In the genomic region with DNA sequence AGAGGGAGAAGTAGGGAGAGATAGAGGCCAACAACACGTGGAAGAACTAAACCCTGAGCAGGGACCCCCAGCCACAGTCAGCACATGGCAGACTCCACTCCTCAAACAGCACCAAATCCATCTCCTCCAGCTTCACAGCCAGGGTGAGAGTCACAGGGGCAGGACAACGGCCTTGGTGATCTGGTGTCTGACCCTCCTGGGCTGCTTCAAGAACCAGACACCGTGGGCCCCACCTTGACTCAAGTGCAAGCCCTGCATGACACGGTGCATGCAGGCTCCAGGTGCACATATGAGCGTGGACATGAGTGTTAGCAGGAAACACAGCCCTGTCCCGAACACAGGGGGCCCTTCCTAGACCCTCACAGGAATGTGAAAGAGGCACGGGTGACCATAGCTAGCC, we compare ENCODE assay signal across 31 cellular contexts. TPM values are rescaled to one million over a fixed set of nuclear protein-coding genes. Genes with fewer than 3 reads are reported as not detected.
"Had no signal": no experiment of that assay in that cellular context is flagged by ENCODE, and none has a peak within 500 bp of the region (broad histone marks: within the 10 kb centered on the region; RNA-seq: fewer than 3 reads in every experiment).

No MANE protein-coding gene starts in this region.

- H3K4me1 Mint-ChIP-seq: natural killer cell; nephron; neural progenitor cell; stimulated activated memory B cell treated with anti-CD40 and anti-IgM and Interleukin-4, amounts not matched to agents 10 μg/mL and 1 μg/mL and 100 μg/mL, for 72 hours; stimulated activated naive CD8-positive, alpha-beta T cell treated with anti-CD3 and anti-CD28 coated beads, Interleukin-15, amount 100 ng/mL, for 72 hours had no signal

- H3K27ac ChIP-seq: neural progenitor cell, pancreas, psoas muscle, right lobe of liver, skin epidermis, spleen, suprapubic skin, testis, tibial nerve, upper lobe of left lung had no signal

- DNase-seq: naive thymus-derived CD4-positive, alpha-beta T cell; natural killer cell; occipital lobe; pancreas; psoas muscle; right cardiac atrium; right lobe of liver; spleen; stimulated activated CD4-positive, alpha-beta T cell treated with anti-CD3 and anti-CD28 coated beads, Interleukin-12 subunit alpha, Interleukin-12 subunit beta, amount 100 ng/mL, for 4 hours; stimulated activated CD4-positive, alpha-beta T cell treated with anti-CD3 and anti-CD28 coated beads, Interleukin-1b, Interleukin-23, amount 100 ng/mL, for 48 hours; stimulated activated CD4-positive, alpha-beta T cell treated with anti-CD3 and anti-CD28 coated beads, Interleukin-4, amount 100 ng/mL, for 1 hour; stimulated activated CD4-positive, alpha-beta T cell treated with anti-CD3 and anti-CD28 coated beads, Interleukin-4, amount 100 ng/mL, for 4 hours; stimulated activated CD8-positive, alpha-beta memory T cell treated with anti-CD3 and anti-CD28 coated beads, Interleukin-4, amount 100 ng/mL, for 48 hours; stimulated activated naive CD4-positive, alpha-beta T cell; stimulated activated naive CD8-positive, alpha-beta T cell treated with anti-CD3 and anti-CD28 coated beads, Interleukin-15, amount 100 ng/mL, for 72 hours; stimulated activated naive CD8-positive, alpha-beta T cell treated with anti-CD3 and anti-CD28 coated beads, Interleukin-15, Interleukin-2, amounts not matched to agents 100 U/mL and 50 U/mL, for 24 hours; substantia nigra; testis; trophoblast cell; upper lobe of left lung had no signal

- H3K4me3 ChIP-seq: neural progenitor cell, pancreas, psoas muscle, right lobe of liver, skin epidermis, smooth muscle cell, spleen, suprapubic skin, testis, tibial nerve, upper lobe of left lung had no signal

- H3K4me1 ChIP-seq: neural progenitor cell, pancreas, psoas muscle, right lobe of liver, spleen, suprapubic skin, testis, tibial nerve, upper lobe of left lung had no signal

- H3K27me3 ChIP-seq: neural progenitor cell, pancreas, right lobe of liver, testis, tibial nerve, upper lobe of left lung had no signal

- ATAC-seq: naive thymus-derived CD4-positive, alpha-beta T cell; natural killer cell; pancreas; psoas muscle; right cardiac atrium; right lobe of liver; stimulated activated memory B cell treated with anti-CD40 and anti-IgM and Interleukin-4, amounts not matched to agents 10 μg/mL and 1 μg/mL and 100 μg/mL, for 72 hours; stimulated activated naive CD8-positive, alpha-beta T cell treated with anti-CD3 and anti-CD28 coated beads, Interleukin-15, amount 100 ng/mL, for 72 hours; stimulated activated naive CD8-positive, alpha-beta T cell treated with anti-CD3 and anti-CD28 coated beads, Interleukin-15, Interleukin-2, amounts not matched to agents 100 U/mL and 50 U/mL, for 24 hours had no signal

- H3K4me3 Mint-ChIP-seq: naive thymus-derived CD4-positive, alpha-beta T cell; natural killer cell; nephron; neural progenitor cell; stimulated activated memory B cell treated with anti-CD40 and anti-IgM and Interleukin-4, amounts not matched to agents 10 μg/mL and 1 μg/mL and 100 μg/mL, for 72 hours; stimulated activated naive CD8-positive, alpha-beta T cell treated with anti-CD3 and anti-CD28 coated beads, Interleukin-15, amount 100 ng/mL, for 72 hours had no signal

- H3K9me3 ChIP-seq: pancreas, psoas muscle, right lobe of liver, suprapubic skin, testis, upper lobe of left lung had no signal

- H3K9ac ChIP-seq: neural progenitor cell had no signal

- H2AFZ ChIP-seq: neural progenitor cell had no signal

- H3K9me3 Mint-ChIP-seq: natural killer cell; nephron; neural progenitor cell; stimulated activated memory B cell treated with anti-CD40 and anti-IgM and Interleukin-4, amounts not matched to agents 10 μg/mL and 1 μg/mL and 100 μg/mL, for 72 hours; stimulated activated naive CD8-positive, alpha-beta T cell treated with anti-CD3 and anti-CD28 coated beads, Interleukin-15, amount 100 ng/mL, for 72 hours had no signal

- H3K36me3 ChIP-seq: neural progenitor cell, pancreas, right lobe of liver, spleen, suprapubic skin, tibial nerve, upper lobe of left lung had no signal

- H3K36me3 Mint-ChIP-seq: naive thymus-derived CD4-positive, alpha-beta T cell; natural killer cell; neural progenitor cell; stimulated activated memory B cell treated with anti-CD40 and anti-IgM and Interleukin-4, amounts not matched to agents 10 μg/mL and 1 μg/mL and 100 μg/mL, for 72 hours had no signal

- H3K4me2 ChIP-seq: neural progenitor cell, smooth muscle cell had no signal

- H3K27ac Mint-ChIP-seq: naive thymus-derived CD4-positive, alpha-beta T cell; natural killer cell; nephron; neural progenitor cell; progenitor cell of endocrine pancreas; stimulated activated memory B cell treated with anti-CD40 and anti-IgM and Interleukin-4, amounts not matched to agents 10 μg/mL and 1 μg/mL and 100 μg/mL, for 72 hours; stimulated activated naive CD8-positive, alpha-beta T cell treated with anti-CD3 and anti-CD28 coated beads, Interleukin-15, amount 100 ng/mL, for 72 hours had no signal

RNA-seq across cellular contexts. Expression of a gene that starts 21.9 kb away (rescaled TPM):
- total RNA-seq: naive thymus-derived CD4-positive, alpha-beta T cell; natural killer cell; occipital lobe; osteoblast; pancreas; progenitor cell of endocrine pancreas; renal cortical epithelial cell; right cardiac atrium; right lobe of liver; smooth muscle cell; spleen; testis; upper lobe of left lung; ureter had no signal

RNA-seq across cellular contexts. Expression of a gene that starts 22.3 kb away (rescaled TPM):
- total RNA-seq: naive thymus-derived CD4-positive, alpha-beta T cell; natural killer cell; occipital lobe; osteoblast; pancreas; progenitor cell of endocrine pancreas; psoas muscle; renal cortical epithelial cell; right cardiac atrium; right lobe of liver; smooth muscle cell; spleen; testis; tibial nerve; upper lobe of left lung; ureter had no signal

RNA-seq across cellular contexts. Expression of a gene that starts 47.7 kb away (rescaled TPM):
- total RNA-seq: osteoblast, progenitor cell of endocrine pancreas, renal cortical epithelial cell, smooth muscle cell had no signal
